ENCODE assay signal across 8 cellular contexts in genomic region chr7:81161459-81162075, GRCh38.
DNase-seq lines count a peak whose midpoint lies in the region; ATAC-seq, FAIRE-seq and TF ChIP-seq lines count a peak whose summit lies in the region.

No MANE protein-coding gene starts in this region.

- H3K27me3 ChIP-seq in WERI-Rb-1 (ENCODE audit: insufficient read depth, low read depth, severe bottlenecking), result no peaks in the 10 kb centered on the region

- DNase-seq in Right ventricle myocardium inferior (ENCODE audit: missing footprints) (no peak), cardiac septum (ENCODE audit: low spot score) (no peak), OCI-M2 (lab: John Stamatoyannopoulos, UW; ENCODE audit: unreplicated experiment) (peak; percentile 66), foreskin fibroblast (peak; percentile 87 to 94), urothelium cell line (ENCODE audit: low spot score) (peak; percentile 92), GOT3 (lab: John Stamatoyannopoulos, UW) (no peak), WERI-Rb-1 (no peak)

- no peak overlapping the region for H3K27ac ChIP-seq in WERI-Rb-1

- ATAC-seq in Right ventricle myocardium inferior (peak; percentile 39), HG02840 (IDR thresholded peaks at IDR 0.05; ENCODE audit: low FRiP score, unreplicated experiment) (no peak)

- no peaks in the 10 kb centered on the region for H3K9me3 ChIP-seq in WERI-Rb-1 (ENCODE audit: severe bottlenecking)

- H3K36me3 ChIP-seq in WERI-Rb-1, result no peaks in the 10 kb centered on the region

- no peak overlapping the region for H3K4me3 ChIP-seq in foreskin fibroblast (ENCODE audit: low read depth in 1 of 2, low read length in 2 of 2)
- H3K4me3 ChIP-seq in WERI-Rb-1 (ENCODE audit: low read depth, low read length), result no peak overlapping the region

- TF ChIP-seq CTCF in foreskin fibroblast (IDR thresholded peaks at IDR 0.05; ENCODE audit: low read depth, low read length), result no peak
- no peak for TF ChIP-seq CTCF in WERI-Rb-1 (IDR thresholded peaks at IDR 0.05; ENCODE audit: low read depth, low read length)

- intact Hi-C loops in Right ventricle myocardium inferior (cut with DNase I), result no loop called here
- intact Hi-C loops in cardiac septum (cut with DNase I), result no loop called here

- FAIRE-seq in urothelium cell line (lab: Jason Lieb, UNC), result peak; percentile 98

Comparison
In these comparisons a context has a peak if more than half of its experiments do, and no peak if none do; other contexts are left out.
1. DNase-seq: peak in OCI-M2 (single experiment), foreskin fibroblast (2 of 2) and urothelium cell line (single experiment); none in Right ventricle myocardium inferior (single experiment), cardiac septum (single experiment), GOT3 (single experiment) and WERI-Rb-1 (single experiment).